In genomic region chr12:92488735-92489134, GRCh38 we compare ENCODE assay signal across 1 cellular context.
TF ChIP-seq lines count a peak whose summit lies in the region.

No MANE protein-coding gene starts in this region.

TF ChIP-seq in GM12878, 131 proteins besides CTCF, POLR2A, EP300 and RAD21:
- peak; percentile 60; the same call in 1 of the 2 replicates for TF ChIP-seq NFIC (IDR thresholded peaks at IDR 0.05; ENCODE audit: low read depth, low read length)
- TF ChIP-seq RELB (IDR thresholded peaks at IDR 0.05; ENCODE audit: low read depth): no peak
- no peak for TF ChIP-seq CEBPZ (IDR thresholded peaks at IDR 0.05; ENCODE audit: low read depth, low read length)
- TF ChIP-seq SPI1 (IDR thresholded peaks at IDR 0.05; ENCODE audit: borderline replicate concordance, insufficient read depth, low read depth, low read length): peak; percentile 74
- TF ChIP-seq IKZF2 (IDR thresholded peaks at IDR 0.05): peak; percentile 33 to 38; a peak in 3 of 4 replicates
- no peak for TF ChIP-seq ZBTB40 (IDR thresholded peaks at IDR 0.05; ENCODE audit: borderline replicate concordance)
- TF ChIP-seq TCF7 (IDR thresholded peaks at IDR 0.05; ENCODE audit: borderline replicate concordance): no peak
- TF ChIP-seq EED (IDR thresholded peaks at IDR 0.05; ENCODE audit: low read depth): 0 out of 2 replicates have a peak, but pooled peaks have one; percentile 11
- TF ChIP-seq MTA2 (IDR thresholded peaks at IDR 0.05; ENCODE audit: low read depth): 0 out of 2 replicates have a peak, but pooled peaks have one; percentile 37
- no peak for TF ChIP-seq PML (IDR thresholded peaks at IDR 0.05; ENCODE audit: low read length)
- no peak for TF ChIP-seq SRF (IDR thresholded peaks at IDR 0.05; ENCODE audit: low read depth in 2 of 2, low read length in 2 of 2)
- no peak for TF ChIP-seq TBL1XR1 (IDR thresholded peaks at IDR 0.05; ENCODE audit: low read depth, low read length)
- TF ChIP-seq ATF7 (IDR thresholded peaks at IDR 0.05; ENCODE audit: low read depth): no peak
- TF ChIP-seq ZNF687 (IDR thresholded peaks at IDR 0.05): peak; percentile 44
- no peak for TF ChIP-seq TAF1 (IDR thresholded peaks at IDR 0.05; ENCODE audit: borderline replicate concordance, low read depth, low read length)
- TF ChIP-seq SMAD1 (IDR thresholded peaks at IDR 0.05; ENCODE audit: low read depth, partially characterized antibody): no peak
- TF ChIP-seq TCF12 (IDR thresholded peaks at IDR 0.05; ENCODE audit: low read depth, low read length): no peak
- no peak for TF ChIP-seq ASH2L (IDR thresholded peaks at IDR 0.05; ENCODE audit: borderline replicate concordance, low read depth)
- TF ChIP-seq SREBF1 (IDR thresholded peaks at IDR 0.05; ENCODE audit: low read length): no peak
- no peak for TF ChIP-seq EZH2 (IDR thresholded peaks at IDR 0.05; ENCODE audit: borderline replicate concordance, control insufficient read depth, low read depth, low read length)
- no peak for TF ChIP-seq ZNF592 (IDR thresholded peaks at IDR 0.05)
- TF ChIP-seq PKNOX1 (IDR thresholded peaks at IDR 0.05): no peak
- peak; percentile 31; the same call in 1 of the 2 replicates for TF ChIP-seq IKZF1 (conservative IDR thresholded peaks at IDR 0.05)
- TF ChIP-seq MTA3 (IDR thresholded peaks at IDR 0.05; ENCODE audit: borderline replicate concordance, low read length): 0 out of 2 replicates have a peak, but pooled peaks have one; percentile 26
- no peak for TF ChIP-seq RELA (IDR thresholded peaks at IDR 0.05; ENCODE audit: borderline replicate concordance, partially characterized antibody)
- TF ChIP-seq ATF2 (IDR thresholded peaks at IDR 0.05; ENCODE audit: low read length): no peak; the same call in 1 of the 2 replicates
